In the genomic region with DNA sequence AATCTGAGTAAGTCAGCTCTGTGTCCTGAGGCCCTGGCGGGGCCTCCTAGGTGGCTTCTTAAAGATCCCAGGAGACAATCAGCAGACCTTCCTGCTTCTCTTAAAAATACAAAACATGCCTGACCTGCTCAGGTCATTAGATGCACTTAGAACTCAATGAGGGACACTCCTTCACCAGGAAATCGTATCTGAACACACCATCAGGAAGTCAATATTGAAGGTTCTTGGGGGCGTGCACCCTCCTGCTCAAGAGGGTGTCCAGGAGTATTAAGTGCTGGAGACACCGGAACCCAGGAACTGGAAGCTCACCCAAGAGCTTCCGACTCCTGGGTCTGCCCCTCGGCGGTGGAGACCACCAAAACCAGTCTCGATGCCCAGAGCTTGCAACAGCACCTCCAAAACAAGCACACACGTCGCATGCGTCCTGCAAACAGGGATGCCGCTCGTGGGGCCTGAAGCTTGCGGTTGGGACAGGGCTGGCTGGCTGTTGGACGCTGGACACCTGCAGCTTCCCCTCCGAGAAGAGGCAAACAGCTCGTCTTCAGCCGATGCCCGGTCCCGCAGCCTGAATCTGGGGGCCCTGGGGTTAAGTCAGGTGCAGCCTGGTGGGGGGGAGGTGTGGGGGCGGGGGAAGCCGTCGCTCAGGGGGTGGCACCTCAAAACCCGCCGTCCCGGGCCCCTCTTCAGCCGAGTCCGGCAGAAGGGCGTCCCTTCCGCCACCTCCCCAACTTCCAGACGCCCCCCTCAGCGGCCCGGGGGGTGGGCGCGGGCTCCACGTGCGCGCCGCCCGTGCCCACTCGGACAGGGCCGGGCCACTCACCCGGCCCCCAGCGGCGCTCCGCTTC, we compare ENCODE assay signal across 1 cellular context.
TF ChIP-seq lines count a peak whose summit lies in the region.

No MANE protein-coding gene starts in this region.

TF ChIP-seq in H1, 55 proteins besides CTCF, POLR2A, EP300 and RAD21 (continued from another document):
- TF ChIP-seq TAF7 (optimal IDR thresholded peaks at IDR 0.05; ENCODE audit: borderline replicate concordance, low read depth, low read length) = no peak
- no peak for TF ChIP-seq POU5F1 (IDR thresholded peaks at IDR 0.05; ENCODE audit: low read depth, low read length)
- peak; percentile 37; the same call in 1 of the 2 replicates for TF ChIP-seq MAX (IDR thresholded peaks at IDR 0.05)
- TF ChIP-seq KDM4A (IDR thresholded peaks at IDR 0.05; ENCODE audit: low read depth, low read length, severe bottlenecking) = peak; percentile 8
- no peak for TF ChIP-seq CBX8 (IDR thresholded peaks at IDR 0.05; ENCODE audit: borderline replicate concordance, low read depth, low read length)
- TF ChIP-seq GABPA (IDR thresholded peaks at IDR 0.05; ENCODE audit: borderline replicate concordance, insufficient read depth, low read length) = no peak
